ENCODE assay signal across 32 cellular contexts in the genomic region with DNA sequence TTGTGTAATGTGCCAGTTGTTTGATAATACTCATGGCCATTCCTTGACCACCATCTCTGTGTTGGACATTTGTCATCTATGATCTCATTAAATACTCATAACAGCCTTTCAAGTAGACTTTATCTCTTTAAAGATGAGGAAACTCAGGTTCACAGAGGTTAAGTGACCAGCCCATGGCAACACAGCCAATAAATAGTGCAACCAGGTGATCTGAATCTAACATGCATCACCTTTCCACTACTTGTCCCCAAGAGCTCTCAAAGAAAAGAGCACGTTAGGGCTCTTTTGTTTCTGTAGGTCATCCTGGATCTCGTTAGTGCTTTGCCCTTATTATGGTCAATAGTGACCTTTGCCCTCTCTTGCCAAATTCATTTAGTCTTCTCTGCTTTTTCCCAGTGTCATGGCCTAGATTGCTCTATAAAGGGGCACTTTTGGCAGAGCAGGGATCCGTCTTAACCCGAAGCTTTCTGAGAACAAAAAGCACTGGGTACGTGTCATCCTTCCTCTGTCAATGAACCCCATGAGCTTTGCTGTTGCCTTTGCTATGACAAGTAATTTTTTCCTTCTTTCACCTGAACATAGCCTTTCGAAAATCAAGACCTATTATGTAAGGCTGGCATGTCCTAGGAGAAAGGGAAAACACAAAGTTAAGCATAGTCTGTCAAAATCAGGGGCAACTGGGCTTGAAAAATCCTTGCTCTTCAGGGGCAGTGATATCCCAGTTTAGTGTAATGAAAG.
"Had no signal": no experiment of that assay in that cellular context is flagged by ENCODE, and none has a peak within 500 bp of the region (broad histone marks: within the 10 kb centered on the region; RNA-seq: fewer than 3 reads in every experiment).

No MANE protein-coding gene starts in this region.

- H3K4me3 Mint-ChIP-seq: activated B cell treated with CpG ODN at 0.5 μM for 24 hours; activated CD4-positive, alpha-beta memory T cell treated with anti-CD3 and anti-CD28 coated beads for 36 hours; activated CD8-positive, alpha-beta memory T cell treated with anti-CD3 and anti-CD28 coated beads, Interleukin-2, amount 10 ng/mL, durations not matched to agents 7 days and 5 days; activated naive CD4-positive, alpha-beta T cell treated with anti-CD3 and anti-CD28 coated beads, Interleukin-2, amount 10 ng/mL, durations not matched to agents 7 days and 5 days; activated naive CD8-positive, alpha-beta T cell; activated naive CD8-positive, alpha-beta T cell treated with anti-CD3 and anti-CD28 coated beads, Interleukin-2, amount 50 U/mL, for 24 hours had no signal

- H3K36me3 ChIP-seq: brain microvascular endothelial cell, SJSA1 had no signal

- H3K27ac Mint-ChIP-seq: activated B cell treated with CpG ODN at 0.5 μM for 24 hours; activated CD4-positive, alpha-beta memory T cell treated with anti-CD3 and anti-CD28 coated beads for 36 hours; activated CD8-positive, alpha-beta memory T cell treated with anti-CD3 and anti-CD28 coated beads, Interleukin-2, amount 10 ng/mL, durations not matched to agents 7 days and 5 days; activated naive CD4-positive, alpha-beta T cell treated with anti-CD3 and anti-CD28 coated beads, Interleukin-2, amount 10 ng/mL, durations not matched to agents 7 days and 5 days; activated naive CD8-positive, alpha-beta T cell; activated naive CD8-positive, alpha-beta T cell treated with anti-CD3 and anti-CD28 coated beads, Interleukin-2, amount 50 U/mL, for 24 hours had no signal

- H3K4me1 Mint-ChIP-seq: activated B cell treated with CpG ODN at 0.5 μM for 24 hours; activated CD8-positive, alpha-beta memory T cell treated with anti-CD3 and anti-CD28 coated beads, Interleukin-2, amount 10 ng/mL, durations not matched to agents 7 days and 5 days; activated naive CD4-positive, alpha-beta T cell treated with anti-CD3 and anti-CD28 coated beads, Interleukin-2, amount 10 ng/mL, durations not matched to agents 7 days and 5 days; activated naive CD8-positive, alpha-beta T cell treated with anti-CD3 and anti-CD28 coated beads, Interleukin-2, amount 50 U/mL, for 24 hours had no signal

- ATAC-seq: activated CD8-positive, alpha-beta memory T cell treated with anti-CD3 and anti-CD28 coated beads, Interleukin-2, amount 10 ng/mL, durations not matched to agents 7 days and 5 days; activated naive CD8-positive, alpha-beta T cell treated with anti-CD3 and anti-CD28 coated beads, Interleukin-2, amount 50 U/mL, for 24 hours; Panc1 had no signal

- H3K36me3 Mint-ChIP-seq: activated CD4-positive, alpha-beta memory T cell treated with anti-CD3 and anti-CD28 coated beads for 36 hours; activated CD8-positive, alpha-beta memory T cell treated with anti-CD3 and anti-CD28 coated beads, Interleukin-2, amount 10 ng/mL, durations not matched to agents 7 days and 5 days; activated naive CD4-positive, alpha-beta T cell treated with anti-CD3 and anti-CD28 coated beads, Interleukin-2, amount 10 ng/mL, durations not matched to agents 7 days and 5 days; activated naive CD8-positive, alpha-beta T cell had no signal

- H3K27ac ChIP-seq: brain microvascular endothelial cell, SJSA1, VCaP had no signal

- H3K9me3 ChIP-seq: SJSA1 had no signal

- H3K27me3 ChIP-seq: brain microvascular endothelial cell, SJSA1 had no signal

- H3K4me3 ChIP-seq: SJSA1 had no signal

- H3K9me3 Mint-ChIP-seq: activated B cell treated with CpG ODN at 0.5 μM for 24 hours; activated CD4-positive, alpha-beta memory T cell treated with anti-CD3 and anti-CD28 coated beads for 36 hours; activated naive CD4-positive, alpha-beta T cell treated with anti-CD3 and anti-CD28 coated beads, Interleukin-2, amount 10 ng/mL, durations not matched to agents 7 days and 5 days; activated naive CD8-positive, alpha-beta T cell treated with anti-CD3 and anti-CD28 coated beads, Interleukin-2, amount 50 U/mL, for 24 hours had no signal

- DNase-seq: activated B cell treated with CpG ODN at 0.5 μM for 24 hours; activated CD4-positive, alpha-beta memory T cell treated with anti-CD3 and anti-CD28 coated beads for 36 hours; activated CD4-positive, alpha-beta T cell treated with anti-CD3 and anti-CD28 coated beads for 4 hours; activated CD4-positive, alpha-beta T cell treated with anti-CD3 and anti-CD28 coated beads, Interleukin-2, amount 50 U/mL, for 1 hour; activated CD4-positive, CD25-positive, alpha-beta regulatory T cell treated with anti-CD3 and anti-CD28 coated beads, Interleukin-2, amount 50 U/mL, for 72 hours; activated CD8-positive, alpha-beta memory T cell treated with anti-CD3 and anti-CD28 coated beads, Interleukin-2, amount 10 ng/mL, durations not matched to agents 7 days and 5 days; activated CD8-positive, alpha-beta memory T cell treated with anti-CD3 and anti-CD28 coated beads, Interleukin-2, amount 50 U/mL, for 48 hours; activated effector memory CD4-positive, alpha-beta T cell treated with Interleukin-2 at 50 U/mL for 16 hours; activated naive CD4-positive, alpha-beta T cell treated with anti-CD3 and anti-CD28 coated beads, Interleukin-2, amount 10 ng/mL, durations not matched to agents 7 days and 5 days; activated naive CD8-positive, alpha-beta T cell treated with anti-CD3 and anti-CD28 coated beads, Interleukin-2, amount 50 U/mL, for 24 hours; activated T-cell treated with anti-CD3 and anti-CD28 coated beads, Interleukin-2, amount 50 U/mL, for 48 hours; anterior cingulate cortex; brain microvascular endothelial cell; central memory CD4-positive, alpha-beta T cell; Kasumi-1; KG1; MM.1S; MV-4-11; NCI-H1092; NCI-H1436 treated with DMSO at 0.1 percent for 48 hours; NCI-H1694 treated with DMSO at 0.1 percent for 48 hours; NCI-H2029; NCI-H345; SHP77; SW 1271; T-helper 1 cell; T-helper 2 cell; T-helper 9 cell had no signal
